Comparison of ENCODE assay signal across 1 cellular context in the genomic region with DNA sequence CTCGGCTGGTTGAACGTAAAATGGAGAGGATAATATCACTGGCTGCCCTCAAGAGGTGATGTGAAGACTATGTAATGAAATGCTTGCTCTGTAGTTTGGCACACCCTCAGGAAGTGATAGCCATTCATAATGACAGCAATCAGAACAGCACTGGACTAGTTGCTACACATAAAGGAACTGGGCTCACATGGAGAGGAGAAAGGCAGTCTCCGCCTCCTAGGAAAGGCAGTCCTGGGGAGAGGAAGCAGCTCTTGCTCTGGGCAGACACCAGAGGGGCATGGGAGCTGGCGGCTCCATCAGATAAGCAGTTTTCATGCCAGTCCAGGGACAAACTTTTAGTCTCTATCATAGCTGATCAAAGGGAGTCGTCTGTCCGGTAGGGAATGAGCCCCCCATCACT.
TF ChIP-seq lines count a peak whose summit lies in the region.

No MANE protein-coding gene starts in this region.

TF ChIP-seq in H1, 55 proteins besides CTCF, POLR2A, EP300 and RAD21 (continued from another document):
- TF ChIP-seq, protein P1, sequence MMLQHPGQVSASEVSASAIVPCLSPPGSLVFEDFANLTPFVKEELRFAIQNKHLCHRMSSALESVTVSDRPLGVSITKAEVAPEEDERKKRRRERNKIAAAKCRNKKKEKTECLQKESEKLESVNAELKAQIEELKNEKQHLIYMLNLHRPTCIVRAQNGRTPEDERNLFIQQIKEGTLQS (IDR thresholded peaks at IDR 0.05; ENCODE audit: insufficient read depth, low read depth, low read length), result no peak
TF ChIP-seq in H1: peak in this region for 0.
